ENCODE assay signal across 21 cellular contexts in genomic region chr21:40511976-40512375, GRCh38.
"Had no signal": no experiment of that assay in that cellular context is flagged by ENCODE, and none has a peak within 500 bp of the region (broad histone marks: within the 10 kb centered on the region; RNA-seq: fewer than 3 reads in every experiment).

No MANE protein-coding gene starts in this region.

- H3K4me1 ChIP-seq: vagina had no signal

- H3K4me3 ChIP-seq: body of pancreas, mucosa of descending colon, stomach, vagina had no signal

- ATAC-seq: activated CD4-positive, alpha-beta T cell treated with anti-CD3 and anti-CD28 coated beads for 36 hours; body of pancreas; esophagus mucosa; left colon; mucosa of descending colon; sciatic nerve; stimulated activated memory B cell treated with anti-CD40 and anti-IgM and Interleukin-4, amounts not matched to agents 10 μg/mL and 1 μg/mL and 100 μg/mL, for 72 hours had no signal

- FAIRE-seq: keratinocyte, small intestine had no signal

- H3K27ac ChIP-seq: body of pancreas, stomach, vagina had no signal

- DNase-seq: activated CD4-positive, alpha-beta T cell treated with anti-CD3 and anti-CD28 coated beads, Interleukin-2, amount 50 U/mL, for 4 hours; activated CD8-positive, alpha-beta memory T cell treated with anti-CD3 and anti-CD28 coated beads for 24 hours; activated CD8-positive, alpha-beta memory T cell treated with anti-CD3 and anti-CD28 coated beads, Interleukin-2, amount 50 U/mL, for 4 hours; activated naive CD4-positive, alpha-beta T cell treated with Interleukin-2 at 50 U/mL for 16 hours; amygdala; caudate nucleus; dermis blood vessel endothelial cell; effector CD8-positive, alpha-beta T cell; left colon; mucosa of descending colon; naive B cell; small intestine; stomach; T1000 had no signal

- H3K9me3 ChIP-seq: body of pancreas, mucosa of descending colon, stomach, vagina had no signal
